8 cellular contexts compared by ENCODE assay signal in genomic region chr7:55255501-55256445, GRCh38.
DNase-seq lines count a peak whose midpoint lies in the region; ATAC-seq and TF ChIP-seq lines count a peak whose summit lies in the region.

No MANE protein-coding gene starts in this region.

- peak; percentile 96 for DNase-seq in Calu3
- peak; percentile 86 for DNase-seq in GM20000 (ENCODE audit: low spot score)
- DNase-seq in HPDE6-E6E7 (ENCODE audit: extremely low spot score), result peak; percentile 54
- DNase-seq in Panc1 (ENCODE audit: low read depth, low spot score), result peak; percentile 59
- DNase-seq in activated T-helper 1 cell treated with anti-CD3 and anti-CD28 coated beads, Interleukin-2, amount 50 U/mL, for 16 hours (ENCODE audit: low read depth in 1 of 2, low spot score in 1 of 2), result peak; percentile 45 to 61
- peak; percentile 75 for DNase-seq in fibroblast of the aortic adventitia (ENCODE audit: low read depth)
- DNase-seq in nephron progenitor cell, result peak; percentile 85
- peak; percentile 75 to 79 for DNase-seq in stimulated activated naive CD8-positive, alpha-beta T cell treated with anti-CD3 and anti-CD28 coated beads, Interleukin-15, amount 100 ng/mL, for 72 hours

- H3K4me1 Mint-ChIP-seq in Calu3 (ENCODE audit: low read depth, unreplicated experiment), result peaks cover 22% of the 10 kb centered on the region
- H3K4me1 Mint-ChIP-seq in nephron progenitor cell, result no peaks in the 10 kb centered on the region
- H3K4me1 Mint-ChIP-seq in stimulated activated naive CD8-positive, alpha-beta T cell treated with anti-CD3 and anti-CD28 coated beads, Interleukin-15, amount 100 ng/mL, for 72 hours, result peaks cover 15% of the 10 kb centered on the region

- no peaks in the 10 kb centered on the region for H3K36me3 ChIP-seq in Panc1 (ENCODE audit: control insufficient read depth, insufficient read depth, low read length)

- H3K9me3 ChIP-seq in Panc1 (ENCODE audit: control insufficient read depth, insufficient read depth, low read depth, low read length), result no peaks in the 10 kb centered on the region

- no TSS peak for BruUV-seq in Calu3 (replicated peaks; lab: Mats Ljungman, UMichigan)
- BruUV-seq in Panc1 (replicated peaks; lab: Mats Ljungman, UMichigan), result no TSS peak

- peak; percentile 94 for TF ChIP-seq CTCF in Calu3 (IDR thresholded peaks at IDR 0.05; ENCODE audit: unreplicated experiment)
- TF ChIP-seq CTCF in GM20000 (IDR thresholded peaks at IDR 0.05; ENCODE audit: extremely low read depth, missing control alignments), result peak; percentile 99
- TF ChIP-seq CTCF in Panc1 (IDR thresholded peaks at IDR 0.05), result peak; percentile 97
- peak; percentile 72 for TF ChIP-seq CTCF in fibroblast of the aortic adventitia (IDR thresholded peaks at IDR 0.05; ENCODE audit: insufficient read depth, low read length)
- peak; percentile 70 for TF ChIP-seq CTCF in nephron progenitor cell (IDR thresholded peaks at IDR 0.05)

- in situ Hi-C loops in Panc1 (cut with HindIII; ENCODE audit: low pct_unique_long_range_greater_than_20kb, low sequenced_read_pairs), result no loop called here

- intact Hi-C loops in Calu3 (cut with micrococcal nuclease; ENCODE audit: unreplicated experiment), result loop anchor here (1.0 to 10.0 kb wide), 6 partner anchors 113 to 481 kb away; no protein-coding TSS in a partner anchor
- intact Hi-C loops in Panc1 (cut with micrococcal nuclease; ENCODE audit: unreplicated experiment), result loop anchor here (1.0 to 10.0 kb wide), 5 partner anchors 121 to 482 kb away; no protein-coding TSS in a partner anchor

- ATAC-seq in Panc1, result peak; percentile 91
- ATAC-seq in stimulated activated naive CD8-positive, alpha-beta T cell treated with anti-CD3 and anti-CD28 coated beads, Interleukin-15, amount 100 ng/mL, for 72 hours, result peak; percentile 91

- H3K36me3 Mint-ChIP-seq in Calu3 (ENCODE audit: insufficient read depth, unreplicated experiment) (peaks cover 16% of the 10 kb centered on the region), nephron progenitor cell (ENCODE audit: low read depth) (no peaks in the 10 kb centered on the region)

- peak overlapping the region; percentile 56 to 88 for H3K4me3 ChIP-seq in Panc1 (ENCODE audit: low read depth in 2 of 2, low read length in 2 of 2)
- H3K4me3 ChIP-seq in fibroblast of the aortic adventitia (ENCODE audit: low read depth, low read length), result peak overlapping the region; percentile 71

- H3K27me3 Mint-ChIP-seq in Calu3 (ENCODE audit: unreplicated experiment) (peaks cover 48% of the 10 kb centered on the region), nephron progenitor cell (ENCODE audit: low read depth, poor library complexity) (peaks cover 57% of the 10 kb centered on the region)
- H3K27me3 Mint-ChIP-seq in stimulated activated naive CD8-positive, alpha-beta T cell treated with anti-CD3 and anti-CD28 coated beads, Interleukin-15, amount 100 ng/mL, for 72 hours, result peaks cover 71% of the 10 kb centered on the region

- H3K27ac Mint-ChIP-seq in Calu3 (ENCODE audit: unreplicated experiment) (peak overlapping the region; percentile 50), nephron progenitor cell (peak overlapping the region; percentile 65)
- peak overlapping the region in 1 of 2 donors; percentile 72 for H3K27ac Mint-ChIP-seq in stimulated activated naive CD8-positive, alpha-beta T cell treated with anti-CD3 and anti-CD28 coated beads, Interleukin-15, amount 100 ng/mL, for 72 hours

- peak overlapping the region; percentile 80 for H3K27ac ChIP-seq in Panc1 (ENCODE audit: low read length)

- CTCF ChIA-PET in Calu3 (lab: Charles Lee), result interaction anchor here (0.7 to 3.1 kb wide), 29 partner anchors 10 to 497 kb away, joined by 3 to 48 read pairs (median 6); partner anchors contain the start of gene SEC61G
- CTCF ChIA-PET in Panc1 (lab: Charles Lee), result interaction anchor here (0.5 to 2.3 kb wide), 18 partner anchors 16 to 497 kb away, joined by 3 to 23 read pairs (median 4); partner anchors contain the start of gene SEC61G

- H3K9me3 Mint-ChIP-seq in Calu3 (ENCODE audit: low read depth, unreplicated experiment) (no peaks in the 10 kb centered on the region), nephron progenitor cell (no peaks in the 10 kb centered on the region)
- H3K9me3 Mint-ChIP-seq in stimulated activated naive CD8-positive, alpha-beta T cell treated with anti-CD3 and anti-CD28 coated beads, Interleukin-15, amount 100 ng/mL, for 72 hours, result no peaks in the 10 kb centered on the region

- H3K27me3 ChIP-seq in Panc1 (ENCODE audit: control insufficient read depth, insufficient read depth, low read length), result peaks cover 3% of the 10 kb centered on the region; the same call in 1 of the 2 replicates

- H3K4me3 Mint-ChIP-seq in Calu3 (ENCODE audit: low read depth, unreplicated experiment), result peak overlapping the region; percentile 88
- peak overlapping the region; percentile 93 for H3K4me3 Mint-ChIP-seq in nephron progenitor cell
- H3K4me3 Mint-ChIP-seq in stimulated activated naive CD8-positive, alpha-beta T cell treated with anti-CD3 and anti-CD28 coated beads, Interleukin-15, amount 100 ng/mL, for 72 hours, result peak overlapping the region; percentile 80 to 86

- peaks cover 7% of the 10 kb centered on the region for H3K4me1 ChIP-seq in Panc1 (ENCODE audit: control insufficient read depth, insufficient read depth, low read length)

- POLR2A ChIA-PET in Panc1 (lab: Charles Lee), result no interaction called here

Comparison
In these comparisons a context has a peak if more than half of its experiments do, and no peak if none do; other contexts are left out.
1. Peak in every context shown above with its lines: DNase-seq, ATAC-seq, H3K4me3 ChIP-seq and H3K27ac ChIP-seq.